1 cellular context compared by ENCODE assay signal in the genomic region with DNA sequence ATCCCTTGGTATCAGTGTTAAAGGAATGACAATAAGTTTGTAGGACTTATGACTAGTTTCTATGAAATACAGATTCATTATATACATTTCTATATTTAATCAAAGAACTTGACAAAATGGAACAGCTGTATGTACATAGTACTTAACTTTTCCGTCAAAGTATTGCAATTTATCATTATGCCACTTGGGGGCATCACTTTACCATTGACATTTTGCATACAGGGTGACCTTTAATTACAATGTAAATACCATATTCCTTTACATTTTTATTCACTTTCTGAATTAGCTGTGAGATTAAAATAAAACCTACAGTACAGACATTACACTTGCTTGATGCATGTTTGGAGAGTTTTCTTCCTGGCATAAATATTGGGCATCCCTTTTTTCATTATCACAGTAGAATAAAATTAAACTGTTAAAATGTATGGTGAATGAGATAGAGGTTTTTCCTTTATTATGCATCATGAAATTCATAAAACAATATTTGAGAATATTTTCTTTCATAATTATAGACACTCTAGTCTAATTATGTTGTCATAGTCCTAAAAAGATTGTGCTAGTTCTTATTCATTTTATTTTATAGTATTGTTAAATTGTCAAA.
TF ChIP-seq lines count a peak whose summit lies in the region.

No MANE protein-coding gene starts in this region.

TF ChIP-seq in HCT116, 20 proteins besides CTCF, POLR2A, EP300 and RAD21 (continued from another document):
- TF ChIP-seq CBX3 (IDR thresholded peaks at IDR 0.05; ENCODE audit: low read depth) (no peak), EGR1 (IDR thresholded peaks at IDR 0.05; ENCODE audit: low read depth) (no peak), FOSL1 (IDR thresholded peaks at IDR 0.05; ENCODE audit: low read depth) (no peak), TCF7L2 (IDR thresholded peaks at IDR 0.05; ENCODE audit: borderline replicate concordance, extremely low read depth, insufficient read depth, insufficient read length) (no peak), YY1 (IDR thresholded peaks at IDR 0.05; ENCODE audit: extremely low read depth, insufficient replicate concordance, low read depth, low read length) (no peak)
